ENCODE assay signal across 1 cellular context in genomic region chr1:166705376-166706289, GRCh38.
A peak's percentile ranks its signal among the peaks of the same experiment; 100 is the strongest.
TF ChIP-seq lines count a peak whose summit lies in the region.

No MANE protein-coding gene starts in this region.

TF ChIP-seq in K562, 482 proteins besides CTCF, POLR2A, EP300 and RAD21 (continued from another document and continues in another):
- TF ChIP-seq ZBTB40 (IDR thresholded peaks at IDR 0.05) (no peak), ZBTB40 (CRISPR knock-in tag; IDR thresholded peaks at IDR 0.05) (no peak), CCNT2 (IDR thresholded peaks at IDR 0.05; ENCODE audit: borderline replicate concordance, extremely low read depth, insufficient read length, low read depth, low read length) (peak; percentile 100), ZNF445 (CRISPR knock-in tag; IDR thresholded peaks at IDR 0.05; ENCODE audit: low read depth) (no peak), ZSCAN29 (IDR thresholded peaks at IDR 0.05) (peak; percentile 64), POU5F1 (IDR thresholded peaks at IDR 0.05; ENCODE audit: borderline replicate concordance, low read depth, low read length, partially characterized antibody) (no peak), MBD2 (IDR thresholded peaks at IDR 0.05; ENCODE audit: borderline replicate concordance, low read depth) (peak; percentile 89), ATF1 (CRISPR knock-in tag; IDR thresholded peaks at IDR 0.05) (no peak), ATF1 (tag; IDR thresholded peaks at IDR 0.05) (peak; percentile 67), NFIX (CRISPR knock-in tag; IDR thresholded peaks at IDR 0.05; ENCODE audit: low read depth) (no peak), UBTF (IDR thresholded peaks at IDR 0.05; ENCODE audit: borderline replicate concordance in 1 of 2, low read depth in 2 of 2, low read length in 2 of 2) (0 out of 4 replicates have a peak, but pooled peaks of 1 of the 2 experiments have one; percentile 31), PTBP1 (IDR thresholded peaks at IDR 0.05; ENCODE audit: low read depth, low read length) (no peak), ZNF316 (IDR thresholded peaks at IDR 0.05) (peak; percentile 86), FOS (IDR thresholded peaks at IDR 0.05; ENCODE audit: extremely low read depth, insufficient read length) (peak; percentile 7), CTCFL (IDR thresholded peaks at IDR 0.05; ENCODE audit: borderline replicate concordance, insufficient read depth, low read depth, low read length, poor library complexity, severe bottlenecking) (no peak), KLF16 (IDR thresholded peaks at IDR 0.05) (peak; percentile 100), IRF2 (CRISPR knock-in tag; IDR thresholded peaks at IDR 0.05) (no peak), MTA1 (IDR thresholded peaks at IDR 0.05; ENCODE audit: borderline replicate concordance) (peak; percentile 93), RBM22 (IDR thresholded peaks at IDR 0.05; ENCODE audit: low read depth, low read length, poor library complexity, severe bottlenecking) (no peak), NR2F6 (CRISPR knock-in tag; IDR thresholded peaks at IDR 0.05) (no peak), ARID4B (CRISPR knock-in tag; IDR thresholded peaks at IDR 0.05) (no peak), CCAR2 (IDR thresholded peaks at IDR 0.05; ENCODE audit: low read depth, low read length) (no peak), SMARCE1 (IDR thresholded peaks at IDR 0.05) (peak; percentile 100), SIX5 (IDR thresholded peaks at IDR 0.05; ENCODE audit: borderline replicate concordance in 1 of 2, insufficient read depth in 1 of 2, low read depth in 1 of 2, low read length in 2 of 2) (no peak), TEAD2 (tag; IDR thresholded peaks at IDR 0.05) (0 out of 2 replicates have a peak, but pooled peaks have one; percentile 57), ZNF766 (CRISPR knock-in tag; conservative IDR thresholded peaks at IDR 0.05) (peak; percentile 98), RCOR1 (IDR thresholded peaks at IDR 0.05; ENCODE audit: borderline replicate concordance in 1 of 2, low read depth in 2 of 2, low read length in 2 of 2) (peak; percentile 84 to 97; a peak in 3 of 4 replicates), ZNF24 (IDR thresholded peaks at IDR 0.05) (peak; percentile 80; the same call in 1 of the 2 replicates), SREBF1 (IDR thresholded peaks at IDR 0.05; ENCODE audit: borderline replicate concordance, low read depth, low read length) (no peak), KAT2B (IDR thresholded peaks at IDR 0.05; ENCODE audit: low read depth, low read length) (no peak)
- TF ChIP-seq, protein P1, sequence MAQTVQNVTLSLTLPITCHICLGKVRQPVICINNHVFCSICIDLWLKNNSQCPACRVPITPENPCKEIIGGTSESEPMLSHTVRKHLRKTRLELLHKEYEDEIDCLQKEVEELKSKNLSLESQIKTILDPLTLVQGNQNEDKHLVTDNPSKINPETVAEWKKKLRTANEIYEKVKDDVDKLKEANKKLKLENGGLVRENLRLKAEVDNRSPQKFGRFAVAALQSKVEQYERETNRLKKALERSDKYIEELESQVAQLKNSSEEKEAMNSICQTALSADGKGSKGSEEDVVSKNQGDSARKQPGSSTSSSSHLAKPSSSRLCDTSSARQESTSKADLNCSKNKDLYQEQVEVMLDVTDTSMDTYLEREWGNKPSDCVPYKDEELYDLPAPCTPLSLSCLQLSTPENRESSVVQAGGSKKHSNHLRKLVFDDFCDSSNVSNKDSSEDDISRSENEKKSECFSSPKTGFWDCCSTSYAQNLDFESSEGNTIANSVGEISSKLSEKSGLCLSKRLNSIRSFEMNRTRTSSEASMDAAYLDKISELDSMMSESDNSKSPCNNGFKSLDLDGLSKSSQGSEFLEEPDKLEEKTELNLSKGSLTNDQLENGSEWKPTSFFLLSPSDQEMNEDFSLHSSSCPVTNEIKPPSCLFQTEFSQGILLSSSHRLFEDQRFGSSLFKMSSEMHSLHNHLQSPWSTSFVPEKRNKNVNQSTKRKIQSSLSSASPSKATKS (CRISPR knock-in tag; IDR thresholded peaks at IDR 0.05): peak; percentile 68; the same call in 1 of the 2 replicates
- TF ChIP-seq, protein P2, sequence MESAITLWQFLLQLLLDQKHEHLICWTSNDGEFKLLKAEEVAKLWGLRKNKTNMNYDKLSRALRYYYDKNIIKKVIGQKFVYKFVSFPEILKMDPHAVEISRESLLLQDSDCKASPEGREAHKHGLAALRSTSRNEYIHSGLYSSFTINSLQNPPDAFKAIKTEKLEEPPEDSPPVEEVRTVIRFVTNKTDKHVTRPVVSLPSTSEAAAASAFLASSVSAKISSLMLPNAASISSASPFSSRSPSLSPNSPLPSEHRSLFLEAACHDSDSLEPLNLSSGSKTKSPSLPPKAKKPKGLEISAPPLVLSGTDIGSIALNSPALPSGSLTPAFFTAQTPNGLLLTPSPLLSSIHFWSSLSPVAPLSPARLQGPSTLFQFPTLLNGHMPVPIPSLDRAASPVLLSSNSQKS (CRISPR knock-in tag; IDR thresholded peaks at IDR 0.05): no peak
